In genomic region chr7:101308245-101309085, GRCh38 we compare ENCODE assay signal across 1 cellular context.
A peak's percentile ranks its signal among the peaks of the same experiment; 100 is the strongest.
TF ChIP-seq lines count a peak whose summit lies in the region.

No MANE protein-coding gene starts in this region.

TF ChIP-seq in A549, 52 proteins besides CTCF, POLR2A, EP300 and RAD21 (continued from another document):
- TF ChIP-seq BCL3 (IDR thresholded peaks at IDR 0.05) (0 out of 3 replicates have a peak, but pooled peaks have one; percentile 26), ELK1 (IDR thresholded peaks at IDR 0.05; ENCODE audit: low read depth, low read length) (no peak), CBX2 (IDR thresholded peaks at IDR 0.05; ENCODE audit: borderline replicate concordance, low read depth) (no peak), BHLHE40 (IDR thresholded peaks at IDR 0.05; ENCODE audit: low read depth, low read length) (no peak), CEBPB (IDR thresholded peaks at IDR 0.05) (no peak), EHF (CRISPR knock-in tag; IDR thresholded peaks at IDR 0.05) (no peak), KDM1A (IDR thresholded peaks at IDR 0.05; ENCODE audit: low read depth) (no peak), MAX (IDR thresholded peaks at IDR 0.05) (peak; percentile 95), E2F6 (IDR thresholded peaks at IDR 0.05; ENCODE audit: borderline replicate concordance, low read depth) (peak; percentile 89)
TF ChIP-seq in A549: peak in this region for 5.
